Comparison of ENCODE assay signal across 25 cellular contexts in the genomic region with DNA sequence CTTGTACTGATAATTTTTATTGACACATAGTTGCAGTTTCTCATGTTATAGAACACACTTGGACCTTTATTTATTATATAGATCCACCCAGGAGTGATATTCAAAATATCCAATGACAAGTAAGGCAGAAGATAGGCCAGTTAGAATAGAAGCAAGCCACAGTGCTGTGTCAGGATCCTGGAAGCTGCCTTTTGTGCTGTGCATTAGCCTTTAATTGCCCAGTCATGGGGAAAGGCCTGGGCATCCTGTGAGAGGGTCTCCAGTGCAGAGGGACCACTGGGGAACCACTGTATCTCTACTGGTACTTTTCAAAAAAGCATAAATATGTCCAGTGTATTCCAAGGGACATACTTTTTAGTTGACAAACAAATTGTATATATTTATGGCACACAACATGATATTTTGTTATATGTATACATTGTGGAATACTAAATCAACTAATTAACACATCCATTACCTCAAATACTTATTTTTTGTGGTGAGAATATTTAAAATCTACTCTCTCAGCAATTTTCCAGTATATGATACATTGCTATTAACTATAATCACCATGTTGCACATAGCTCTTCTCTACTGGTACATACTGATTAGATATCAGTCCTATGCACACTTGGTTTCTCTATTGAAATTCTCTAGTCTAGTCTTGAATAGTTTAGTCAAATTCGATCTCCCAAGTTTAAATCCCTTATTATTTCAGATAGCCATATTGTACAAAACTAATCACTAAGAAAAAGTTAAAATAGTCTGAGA.
"Had no signal": no experiment of that assay in that cellular context is flagged by ENCODE, and none has a peak within 500 bp of the region (broad histone marks: within the 10 kb centered on the region; RNA-seq: fewer than 3 reads in every experiment).

No MANE protein-coding gene starts in this region.

- ATAC-seq: activated CD4-positive, alpha-beta T cell treated with anti-CD3 and anti-CD28 coated beads for 36 hours; activated CD8-positive, alpha-beta memory T cell treated with anti-CD3 and anti-CD28 coated beads, Interleukin-2, amount 10 ng/mL, durations not matched to agents 7 days and 5 days; activated CD8-positive, alpha-beta T cell treated with anti-CD3 and anti-CD28 coated beads, Interleukin-2, amount 10 ng/mL, durations not matched to agents 7 days and 5 days; activated naive CD8-positive, alpha-beta T cell treated with anti-CD3 and anti-CD28 coated beads, Interleukin-2, amount 50 U/mL, for 24 hours; foreskin keratinocyte; gastrocnemius medialis; heart left ventricle; T-helper 17 cell had no signal

- DNase-seq: activated CD4-positive, alpha-beta memory T cell treated with anti-CD3 and anti-CD28 coated beads for 36 hours; activated CD4-positive, alpha-beta T cell treated with anti-CD3 and anti-CD28 coated beads for 36 hours; activated CD4-positive, alpha-beta T cell treated with anti-CD3 and anti-CD28 coated beads, Interleukin-2, amount 10 ng/mL, durations not matched to agents 24 days and 14 days; activated CD4-positive, CD25-positive, alpha-beta regulatory T cell; activated CD4-positive, CD25-positive, alpha-beta regulatory T cell treated with anti-CD3 and anti-CD28 coated beads, Interleukin-2, amount 50 U/mL, for 72 hours; activated CD8-positive, alpha-beta memory T cell treated with anti-CD3 and anti-CD28 coated beads, Interleukin-2, amount 10 ng/mL, durations not matched to agents 7 days and 5 days; activated CD8-positive, alpha-beta memory T cell treated with anti-CD3 and anti-CD28 coated beads, Interleukin-2, amount 50 U/mL, for 4 hours; activated CD8-positive, alpha-beta T cell treated with anti-CD3 and anti-CD28 coated beads, Interleukin-2, amount 10 ng/mL, durations not matched to agents 7 days and 5 days; activated effector memory CD4-positive, alpha-beta T cell treated with anti-CD3 and anti-CD28 coated beads, Interleukin-2, amount 50 U/mL, for 16 hours; activated naive CD4-positive, alpha-beta T cell treated with anti-CD3 and anti-CD28 coated beads for 36 hours; activated naive CD8-positive, alpha-beta T cell treated with anti-CD3 and anti-CD28 coated beads for 36 hours; activated naive CD8-positive, alpha-beta T cell treated with anti-CD3 and anti-CD28 coated beads, Interleukin-2, amount 50 U/mL, for 24 hours; activated T-cell treated with anti-CD3 and anti-CD28 coated beads, Interleukin-2, amount 50 U/mL, for 1 hour; activated T-cell treated with anti-CD3 and anti-CD28 coated beads, Interleukin-2, amount 50 U/mL, for 48 hours; adrenal gland; brain microvascular endothelial cell; dorsolateral prefrontal cortex; effector memory CD4-positive, alpha-beta T cell; endodermal cell; foreskin keratinocyte; gastrocnemius medialis; glutamatergic neuron; heart left ventricle; T-helper 1 cell; T-helper 17 cell had no signal
